ENCODE assay signal across 11 cellular contexts in genomic region chr17:59310263-59310920, GRCh38. TPM values are rescaled to one million over a fixed set of nuclear protein-coding genes. Genes with fewer than 3 reads are reported as not detected.
A peak's percentile ranks its signal among the peaks of the same experiment; 100 is the strongest.
DNase-seq lines count a peak whose midpoint lies in the region; ATAC-seq, FAIRE-seq and TF ChIP-seq lines count a peak whose summit lies in the region.
"Had no signal": no experiment of that assay in that cellular context is flagged by ENCODE, and none has a peak within 500 bp of the region (broad histone marks: within the 10 kb centered on the region; RNA-seq: fewer than 3 reads in every experiment).

No MANE protein-coding gene starts in this region.

- peaks cover 34% of the 10 kb centered on the region for H3K4me1 ChIP-seq in HepG2 (ENCODE audit: insufficient read depth, low read length)
- peaks cover 0 to 5% (median 0%) of the 10 kb centered on the region in 4 donors for H3K4me1 ChIP-seq in right lobe of liver
- no peaks in the 10 kb centered on the region for H3K4me1 ChIP-seq in HAP-1
- H3K4me1 ChIP-seq: BLaER1, SJCRH30 had no signal

- TF ChIP-seq EP300 in HepG2 (IDR thresholded peaks at IDR 0.05; ENCODE audit: low read depth in 2 of 2, low read length in 2 of 2) (no peak), HepG2 (CRISPR knock-in tag; IDR thresholded peaks at IDR 0.05; ENCODE audit: borderline replicate concordance) (no peak)

- no peaks in the 10 kb centered on the region for H4K20me1 ChIP-seq in HepG2 (ENCODE audit: insufficient read depth, low read length)
- H4K20me1 ChIP-seq: BLaER1 had no signal

- POLR2A ChIA-PET in HepG2 (lab: Yijun Ruan, JAX) = interaction anchor here (1.9 kb wide), 2 partner anchors 130 to 309 kb away, joined by 5 to 10 read pairs; partner anchors contain the start of gene CLTC

- H3K4me2 ChIP-seq in HepG2 (ENCODE audit: low read depth, low read length) = peak overlapping the region; percentile 50
- H3K4me2 ChIP-seq: BLaER1 had no signal

- H3K27ac ChIP-seq in HepG2 (ENCODE audit: extremely low read length, insufficient read depth, low read length) (no peak overlapping the region), right lobe of liver (no peak overlapping the region), SK-N-MC (no peak overlapping the region)
- H3K27ac ChIP-seq: BLaER1, SJCRH30 had no signal

- CTCF ChIA-PET in HepG2 (lab: Yijun Ruan, JAX; ENCODE audit: low intra/inter-chr PET ratio, low total read pairs) = interaction anchor here (0.6 to 6.5 kb wide), 6 partner anchors 19 to 249 kb away, joined by 3 to 94 read pairs (median 6); no protein-coding TSS in a partner anchor

- H3K9ac ChIP-seq in HepG2 (ENCODE audit: insufficient read depth, low read depth, low read length) (no peak overlapping the region), SK-N-MC (ENCODE audit: insufficient read length) (peak overlapping the region; percentile 59)
- H3K9ac ChIP-seq: BLaER1 had no signal

- H3K36me3 ChIP-seq in HepG2 (replicated peaks in 1 of 2; ENCODE audit: control insufficient read depth in 1 of 2, insufficient read depth in 2 of 2, low read length in 2 of 2) (no peaks in the 10 kb centered on the region), right lobe of liver (no peaks in the 10 kb centered on the region), SK-N-MC (ENCODE audit: insufficient read depth, low read length) (no peaks in the 10 kb centered on the region), HAP-1 (replicated peaks) (no peaks in the 10 kb centered on the region)
- H3K36me3 ChIP-seq: BLaER1, SJCRH30 had no signal

- no peaks in the 10 kb centered on the region for H3K27me3 ChIP-seq in HepG2 (ENCODE audit: control insufficient read depth in 1 of 2, insufficient read depth in 2 of 2, low read length in 2 of 2)
- H3K27me3 ChIP-seq in right lobe of liver = no peaks in the 10 kb centered on the region
- no peaks in the 10 kb centered on the region for H3K27me3 ChIP-seq in HAP-1 (ENCODE audit: low read depth)
- H3K27me3 ChIP-seq: BLaER1, SJCRH30 had no signal

- ATAC-seq in HepG2 (no peak), right lobe of liver (no peak), left lobe of liver (no peak)

- no peak overlapping the region for H2AFZ ChIP-seq in HepG2 (ENCODE audit: low read length)

- H3K79me2 ChIP-seq in HepG2 (ENCODE audit: insufficient read depth, low read length) = no peaks in the 10 kb centered on the region

- intact Hi-C loops in HepG2 (cut with micrococcal nuclease; ENCODE audit: unreplicated experiment) (loop anchor here (2.0 kb wide), 2 partner anchors 210 to 248 kb away; no protein-coding TSS in a partner anchor), right lobe of liver (cut with DNase I) (loop anchor here (5.0 to 10.0 kb wide), 2 partner anchors 132 to 234 kb away; no protein-coding TSS in a partner anchor)

- FAIRE-seq in HepG2 (lab: Jason Lieb, UNC) = no peak

- in situ Hi-C loops in HepG2 (cut with HindIII; ENCODE audit: extremely low pct_ligation_motif_present, low pct_unique_long_range_greater_than_20kb) (loop anchor here (5.0 kb wide), 1 partner anchor 252 kb away; no protein-coding TSS in a partner anchor), HAP-1 (cut with MboI; ENCODE audit: low sequenced_read_pairs) (loop anchor here (5.0 to 25.0 kb wide), 3 partner anchors 132 to 727 kb away; no protein-coding TSS in a partner anchor)

- WGBS in HepG2 (ENCODE audit: low lambda C conversion rate) = 47% methylated on average over 6 of the region's 6 CpGs
- 32% methylated on average over 2 of the region's 6 CpGs for WGBS in right lobe of liver (ENCODE audit: insufficient coverage, low coverage, low lambda C conversion rate, missing lambda C conversion rate)

- H3K9me3 ChIP-seq in HepG2 (ENCODE audit: low read length) (no peaks in the 10 kb centered on the region), right lobe of liver (no peaks in the 10 kb centered on the region), SK-N-MC (ENCODE audit: low read depth, low read length) (no peaks in the 10 kb centered on the region), HAP-1 (no peaks in the 10 kb centered on the region)
- H3K9me3 ChIP-seq: BLaER1, SJCRH30 had no signal

- no peak for TF ChIP-seq POLR2A in HepG2 (IDR thresholded peaks at IDR 0.05; ENCODE audit: insufficient read depth in 1 of 2, low read depth in 2 of 2, low read length in 2 of 2)
- TF ChIP-seq POLR2A in right lobe of liver (IDR thresholded peaks at IDR 0.05) = no peak

- no peak overlapping the region for H3K4me3 ChIP-seq in HepG2 (replicated peaks in 1 of 3; ENCODE audit: insufficient read depth in 1 of 3, low read depth in 2 of 3, low read length in 3 of 3)
- H3K4me3 ChIP-seq in right lobe of liver = no peak overlapping the region
- H3K4me3 ChIP-seq in SK-N-MC = no peak overlapping the region
- H3K4me3 ChIP-seq in HAP-1 = no peak overlapping the region
- H3K4me3 ChIP-seq: BLaER1, SJCRH30 had no signal

- no TSS peak for BruUV-seq in HepG2 (replicated peaks; lab: Mats Ljungman, UMichigan)

- DNase-seq in HepG2 (ENCODE audit: low spot score) (no peak), right lobe of liver (no peak), SK-N-MC (ENCODE audit: low read depth, low spot score) (no peak), left lobe of liver (ENCODE audit: low spot score) (peak; percentile 14), HAP-1 (ENCODE audit: low spot score in 2 of 2) (no peak), AML-193 (lab: John Stamatoyannopoulos, UW) (no peak), islet precursor cell (no peak)
- no peak for DNase-seq in activated T-cell treated with anti-CD3 and anti-CD28 coated beads, Interleukin-2, amount 50 U/mL, for 1 hour
- DNase-seq: GOT3 had no signal

- no peak for TF ChIP-seq RAD21 in HepG2 (CRISPR knock-in tag; IDR thresholded peaks at IDR 0.05)

- TF ChIP-seq CTCF in HepG2 (CRISPR knock-in tag; IDR thresholded peaks at IDR 0.05) = no peak
- no peak for TF ChIP-seq CTCF in right lobe of liver (IDR thresholded peaks at IDR 0.05)

TF ChIP-seq in HepG2, 621 proteins besides CTCF, POLR2A, EP300 and RAD21 (continues in another document):
- no peak for TF ChIP-seq PRPF4 (IDR thresholded peaks at IDR 0.05; ENCODE audit: low read depth, low read length, poor library complexity, severe bottlenecking)
- TF ChIP-seq ZNF501 (CRISPR knock-in tag; IDR thresholded peaks at IDR 0.05) = peak; percentile 30; the same call in 1 of the 2 replicates
- peak; percentile 99 for TF ChIP-seq MAFK (conservative IDR thresholded peaks at IDR 0.05 in 1 of 2, IDR thresholded peaks at IDR 0.05 in 1 of 2; ENCODE audit: low read length in 2 of 2)
- TF ChIP-seq WIZ (CRISPR knock-in tag; IDR thresholded peaks at IDR 0.05) = no peak; the same call in 1 of the 2 replicates
- TF ChIP-seq MAFF (IDR thresholded peaks at IDR 0.05; ENCODE audit: low read depth, low read length) = peak; percentile 97
- TF ChIP-seq ZNF570 (CRISPR knock-in tag; IDR thresholded peaks at IDR 0.05; ENCODE audit: borderline replicate concordance) = no peak
- TF ChIP-seq ZNF770 (CRISPR knock-in tag; IDR thresholded peaks at IDR 0.05) = peak; percentile 87
- TF ChIP-seq ATF4 (CRISPR knock-in tag; IDR thresholded peaks at IDR 0.05) = no peak
- TF ChIP-seq SSRP1 (CRISPR knock-in tag; IDR thresholded peaks at IDR 0.05) = no peak

RNA-seq across cellular contexts. Expression of gene YPEL2, which starts 21.1 kb away (rescaled TPM):
- total RNA-seq in HepG2 (2016; rRNA removed; fragmentation: Illumina TruSeq; extraction: Trizol) (7.5 and 8.5 TPM in 2 replicates), right lobe of liver (10 to 100 TPM in 4 of 6 experiments, 1 to 10 TPM in 2; 9.2 to 23.3 (median 15.2) TPM), left lobe of liver (18.9 TPM)
- total RNA-seq in HepG2 (2016; cell fraction: cytosol; rRNA removed; fragmentation: Illumina TruSeq; extraction: Trizol; ENCODE audit: low read depth) = 18.9 and 21.5 TPM in 2 replicates
- 6.7 and 7.0 TPM in 2 replicates for total RNA-seq in HepG2 (2016; cell fraction: insoluble cytoplasmic fraction; rRNA removed; fragmentation: Illumina TruSeq; extraction: Trizol)
- 5.7 and 6.1 TPM in 2 replicates for total RNA-seq in HepG2 (2016; cell fraction: membrane; rRNA removed; fragmentation: Illumina TruSeq; extraction: Trizol)
- 9.8 and 11.4 TPM in 2 replicates for total RNA-seq in HepG2 (2016; cell fraction: nucleus; rRNA removed; fragmentation: Illumina TruSeq; extraction: Trizol)
- 18.2 and 21.1 TPM in 2 replicates for polyA plus RNA-seq in HepG2 (2011; rRNA removed)
- 8.0 and 10.6 TPM in 2 replicates for polyA plus RNA-seq in HepG2 (2011; cell fraction: cytosol; rRNA removed)
- polyA plus RNA-seq in HepG2 (2011; cell fraction: nucleus; rRNA removed) = 16.3 and 20.7 TPM in 2 replicates
- 11.0 TPM in 2 replicates for polyA plus RNA-seq in HepG2 (2012)
- 0.68 and 0.79 TPM in 2 replicates for polyA plus RNA-seq in HepG2 (2016; cell fraction: cytosol; fragmentation: Illumina TruSeq; extraction: Trizol; ENCODE audit: low read depth)
- 5.2 and 5.6 TPM in 2 replicates for polyA plus RNA-seq in HepG2 (2016; cell fraction: insoluble cytoplasmic fraction; fragmentation: Illumina TruSeq; extraction: Trizol; ENCODE audit: low read depth)
- polyA plus RNA-seq in HepG2 (2016; cell fraction: membrane; fragmentation: Illumina TruSeq; extraction: Trizol; ENCODE audit: low read depth) = 2.3 and 2.4 TPM in 2 replicates
- polyA plus RNA-seq in HepG2 (2016; cell fraction: nucleus; fragmentation: Illumina TruSeq; extraction: Trizol; ENCODE audit: insufficient read depth, low read depth) = 12.0 and 12.1 TPM in 2 replicates
- polyA minus RNA-seq in HepG2 (2011; rRNA and poly(A)+ RNA removed; ENCODE audit: low replicate concordance) = 10.4 and 56.0 TPM in 2 replicates
- 12.7 and 15.6 TPM in 2 replicates for polyA minus RNA-seq in HepG2 (2011; cell fraction: cytosol; rRNA and poly(A)+ RNA removed)
- 18.7 and 25.6 TPM in 2 replicates for polyA minus RNA-seq in HepG2 (2011; cell fraction: nucleus; rRNA and poly(A)+ RNA removed)
